24 cellular contexts compared by ENCODE assay signal in the genomic region with DNA sequence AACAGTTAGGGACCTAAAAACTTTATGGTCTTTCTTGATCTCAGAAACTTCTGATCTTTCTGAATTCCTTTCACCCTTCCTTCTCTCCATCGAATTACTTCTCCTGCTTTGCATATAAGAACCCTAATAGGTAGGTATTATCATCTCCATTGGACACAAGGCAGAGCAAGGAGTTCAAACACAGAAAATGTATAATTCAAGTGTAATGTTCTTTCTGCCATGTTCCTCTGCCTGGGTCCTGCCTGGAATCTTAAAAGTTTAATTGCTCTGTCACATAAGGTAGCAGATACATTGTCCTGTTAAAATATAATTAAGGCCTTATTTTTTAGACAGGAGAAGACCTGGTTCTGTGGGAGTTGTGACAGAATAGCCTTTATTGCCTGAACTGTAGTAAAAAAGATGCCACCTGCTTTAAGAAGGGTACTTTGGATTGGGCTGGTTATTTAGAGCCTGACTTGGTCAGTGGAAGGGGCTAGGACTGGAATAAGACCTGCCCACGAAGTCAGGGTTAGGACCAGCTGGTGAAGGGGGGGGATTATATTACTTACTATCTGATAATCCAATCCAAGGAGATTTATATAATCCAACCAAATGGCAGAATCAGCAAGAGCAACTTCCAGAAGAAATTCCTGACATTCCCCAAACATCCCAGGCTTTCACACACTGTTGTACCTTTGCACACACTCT. TPM values are rescaled to one million over a fixed set of nuclear protein-coding genes. Genes with fewer than 3 reads are reported as not detected.
DNase-seq lines count a peak whose midpoint lies in the region; ATAC-seq, FAIRE-seq and TF ChIP-seq lines count a peak whose summit lies in the region.
"Had no signal": no experiment of that assay in that cellular context is flagged by ENCODE, and none has a peak within 500 bp of the region (broad histone marks: within the 10 kb centered on the region; RNA-seq: fewer than 3 reads in every experiment).

No MANE protein-coding gene starts in this region.

- no peaks in the 10 kb centered on the region for H3K36me3 Mint-ChIP-seq in endothelial cell (ENCODE audit: low read depth, unreplicated experiment)
- H3K36me3 Mint-ChIP-seq: natural killer cell had no signal

- no peak overlapping the region for H2AFZ ChIP-seq in HepG2 (ENCODE audit: low read length)
- H2AFZ ChIP-seq: PC-9 had no signal

- TF ChIP-seq EP300 in HepG2 (IDR thresholded peaks at IDR 0.05; ENCODE audit: low read depth in 2 of 2, low read length in 2 of 2) (no peak), HepG2 (CRISPR knock-in tag; IDR thresholded peaks at IDR 0.05; ENCODE audit: borderline replicate concordance) (no peak)

- no peak for FAIRE-seq in HepG2 (lab: Jason Lieb, UNC)
- FAIRE-seq: endothelial cell of umbilical vein had no signal

- H3K4me1 ChIP-seq in HepG2 (ENCODE audit: insufficient read depth, low read length) (peaks cover 42% of the 10 kb centered on the region), right lobe of liver (no peaks in the 10 kb centered on the region)
- H3K4me1 ChIP-seq: prostate gland had no signal

- H3K27ac Mint-ChIP-seq in endothelial cell (ENCODE audit: unreplicated experiment) = peak overlapping the region; percentile 59
- H3K27ac Mint-ChIP-seq: activated naive CD8-positive, alpha-beta T cell treated with anti-CD3 and anti-CD28 coated beads, Interleukin-2, amount 10 ng/mL, durations not matched to agents 7 days and 5 days; activated T-helper 1 cell treated with anti-CD3 and anti-CD28 coated beads, Interleukin-12 subunit alpha, Interleukin-12 subunit beta, Interleukin-2, Interleukin-4 antibody, amounts not matched to agents 30 ng/mL and 10 ng/mL and 1 ng/mL, durations not matched to agents 14 hours and 24 hours and 36 hours had no signal

- TF ChIP-seq POLR2A in HepG2 (IDR thresholded peaks at IDR 0.05; ENCODE audit: insufficient read depth in 1 of 2, low read depth in 2 of 2, low read length in 2 of 2) = no peak
- no peak for TF ChIP-seq POLR2A in right lobe of liver (IDR thresholded peaks at IDR 0.05)

- H4K20me1 ChIP-seq in HepG2 (ENCODE audit: insufficient read depth, low read length) = peaks cover 23% of the 10 kb centered on the region

- 67% methylated on average over 2 of the region's 2 CpGs for WGBS in HepG2 (ENCODE audit: low lambda C conversion rate)
- 70% methylated on average over 2 of the region's 2 CpGs for WGBS in right lobe of liver (ENCODE audit: insufficient coverage, low coverage, low lambda C conversion rate, missing lambda C conversion rate)

- H3K36me3 ChIP-seq in HepG2 (replicated peaks in 1 of 2; ENCODE audit: control insufficient read depth in 1 of 2, insufficient read depth in 2 of 2, low read length in 2 of 2) (0 out of 5 replicates have a peak, but pooled peaks cover 0 to 5% of the 10 kb centered on the region in 2 experiments), right lobe of liver (no peaks in the 10 kb centered on the region)
- H3K36me3 ChIP-seq: breast epithelium, prostate gland had no signal

- no peak overlapping the region for H3K9ac ChIP-seq in HepG2 (ENCODE audit: insufficient read depth, low read depth, low read length)
- H3K9ac ChIP-seq: KMS-11 had no signal

- ATAC-seq in HepG2 (peak; percentile 90), right lobe of liver (no peak), HG02970 (IDR thresholded peaks at IDR 0.05; ENCODE audit: low FRiP score, unreplicated experiment) (no peak), GM18873 (IDR thresholded peaks at IDR 0.05; ENCODE audit: low FRiP score, unreplicated experiment) (no peak), Right ventricle myocardium superior (ENCODE audit: poor library complexity) (no peak)
- ATAC-seq: foreskin keratinocyte, natural killer cell had no signal

- no peaks in the 10 kb centered on the region for H3K27me3 Mint-ChIP-seq in endothelial cell (ENCODE audit: unreplicated experiment)
- H3K27me3 Mint-ChIP-seq: activated naive CD8-positive, alpha-beta T cell treated with anti-CD3 and anti-CD28 coated beads, Interleukin-2, amount 10 ng/mL, durations not matched to agents 7 days and 5 days had no signal

- peak overlapping the region; percentile 0 for H3K27ac ChIP-seq in HepG2 (ENCODE audit: extremely low read length, insufficient read depth, low read length)
- H3K27ac ChIP-seq in right lobe of liver = no peak overlapping the region
- H3K27ac ChIP-seq: breast epithelium, foreskin keratinocyte, KMS-11, prostate gland had no signal

- in situ Hi-C loops in HepG2 (cut with HindIII; ENCODE audit: extremely low pct_ligation_motif_present, low pct_unique_long_range_greater_than_20kb) = no loop called here

- no peaks in the 10 kb centered on the region for H3K9me3 Mint-ChIP-seq in endothelial cell (ENCODE audit: unreplicated experiment)
- H3K9me3 Mint-ChIP-seq: activated T-helper 1 cell treated with anti-CD3 and anti-CD28 coated beads, Interleukin-12 subunit alpha, Interleukin-12 subunit beta, Interleukin-2, Interleukin-4 antibody, amounts not matched to agents 30 ng/mL and 10 ng/mL and 1 ng/mL, durations not matched to agents 14 hours and 24 hours and 36 hours; natural killer cell had no signal

- H3K4me3 ChIP-seq in HepG2 (replicated peaks in 1 of 3; ENCODE audit: insufficient read depth in 1 of 3, low read depth in 2 of 3, low read length in 3 of 3) = no peak overlapping the region
- no peak overlapping the region for H3K4me3 ChIP-seq in right lobe of liver
- no peak overlapping the region for H3K4me3 ChIP-seq in retinal pigment epithelial cell (ENCODE audit: low read length)
- H3K4me3 ChIP-seq: breast epithelium, PC-9, prostate gland had no signal

- 0 out of 2 replicates have a peak overlapping the region, but pooled peaks have one; percentile 2 for H3K4me2 ChIP-seq in HepG2 (ENCODE audit: low read depth, low read length)
- H3K4me2 ChIP-seq: KMS-11, PC-9 had no signal

- no peaks in the 10 kb centered on the region for H3K27me3 ChIP-seq in HepG2 (ENCODE audit: control insufficient read depth in 1 of 2, insufficient read depth in 2 of 2, low read length in 2 of 2)
- H3K27me3 ChIP-seq in right lobe of liver = no peaks in the 10 kb centered on the region
- H3K27me3 ChIP-seq: breast epithelium, foreskin keratinocyte had no signal

- peaks cover 99% of the 10 kb centered on the region for H3K79me2 ChIP-seq in HepG2 (ENCODE audit: insufficient read depth, low read length)

- no peak for TF ChIP-seq CTCF in HepG2 (CRISPR knock-in tag; IDR thresholded peaks at IDR 0.05)
- TF ChIP-seq CTCF in right lobe of liver (IDR thresholded peaks at IDR 0.05) = no peak
- no peak for TF ChIP-seq CTCF in endothelial cell (IDR thresholded peaks at IDR 0.05; ENCODE audit: unreplicated experiment)
- no peak for TF ChIP-seq CTCF in retinal pigment epithelial cell (conservative IDR thresholded peaks at IDR 0.05; ENCODE audit: low read depth, low read length)

- intact Hi-C loops in HepG2 (cut with micrococcal nuclease; ENCODE audit: unreplicated experiment) (loop anchor here (5.0 kb wide), 1 partner anchor 1508 kb away; the partner anchor contains the start of gene ARHGAP5), right lobe of liver (cut with DNase I) (no loop called here), Right ventricle myocardium superior (cut with DNase I) (no loop called here)

- peaks cover 36% of the 10 kb centered on the region for H3K4me1 Mint-ChIP-seq in endothelial cell (ENCODE audit: unreplicated experiment)

- no TSS peak for BruUV-seq in HepG2 (replicated peaks; lab: Mats Ljungman, UMichigan)

- POLR2A ChIA-PET in HepG2 (lab: Yijun Ruan, JAX) = no interaction called here

- H3K9me3 ChIP-seq in HepG2 (ENCODE audit: low read length) = no peaks in the 10 kb centered on the region
- H3K9me3 ChIP-seq in right lobe of liver = no peaks in the 10 kb centered on the region
- H3K9me3 ChIP-seq: breast epithelium, prostate gland had no signal

- no peak overlapping the region for H3K4me3 Mint-ChIP-seq in endothelial cell (ENCODE audit: unreplicated experiment)
- H3K4me3 Mint-ChIP-seq: activated naive CD8-positive, alpha-beta T cell treated with anti-CD3 and anti-CD28 coated beads, Interleukin-2, amount 10 ng/mL, durations not matched to agents 7 days and 5 days; activated T-helper 1 cell treated with anti-CD3 and anti-CD28 coated beads, Interleukin-12 subunit alpha, Interleukin-12 subunit beta, Interleukin-2, Interleukin-4 antibody, amounts not matched to agents 30 ng/mL and 10 ng/mL and 1 ng/mL, durations not matched to agents 14 hours and 24 hours and 36 hours; natural killer cell had no signal

- DNase-seq in HepG2 (ENCODE audit: low spot score) (peak; percentile 60), right lobe of liver (no peak), OCI-M1 (lab: John Stamatoyannopoulos, UW) (peak; percentile 29), endothelial cell (ENCODE audit: low spot score) (no peak), retinal pigment epithelial cell (ENCODE audit: low read depth) (peak; percentile 39), Right ventricle myocardium superior (no peak)
- DNase-seq: activated CD4-positive, alpha-beta T cell treated with anti-CD3 and anti-CD28 coated beads for 1 hour; activated naive CD8-positive, alpha-beta T cell treated with anti-CD3 and anti-CD28 coated beads, Interleukin-2, amount 10 ng/mL, durations not matched to agents 7 days and 5 days; C1 segment of cervical spinal cord; cortex of kidney; foreskin keratinocyte; mesenchymal stem cell; natural killer cell; NCI-H1092; NCI-H2107; NCI-H526 treated with DMSO at 0.1 percent for 48 hours; PC-9 had no signal

- CTCF ChIA-PET in HepG2 (lab: Yijun Ruan, JAX; ENCODE audit: low intra/inter-chr PET ratio, low total read pairs) = no interaction called here

- TF ChIP-seq RAD21 in HepG2 (CRISPR knock-in tag; IDR thresholded peaks at IDR 0.05) = no peak

RNA-seq across cellular contexts. Expression of gene G2E3, which starts 10.4 kb away (rescaled TPM):
- 63.0 and 90.7 TPM in 2 replicates for total RNA-seq in HepG2 (2016; rRNA removed; fragmentation: Illumina TruSeq; extraction: Trizol)
- total RNA-seq in HepG2 (2016; cell fraction: cytosol; rRNA removed; fragmentation: Illumina TruSeq; extraction: Trizol; ENCODE audit: low read depth) = 20.1 and 20.7 TPM in 2 replicates
- 61.4 and 87.9 TPM in 2 replicates for total RNA-seq in HepG2 (2016; cell fraction: insoluble cytoplasmic fraction; rRNA removed; fragmentation: Illumina TruSeq; extraction: Trizol)
- 27.9 and 35.1 TPM in 2 replicates for total RNA-seq in HepG2 (2016; cell fraction: membrane; rRNA removed; fragmentation: Illumina TruSeq; extraction: Trizol)
- 81.7 and 85.9 TPM in 2 replicates for total RNA-seq in HepG2 (2016; cell fraction: nucleus; rRNA removed; fragmentation: Illumina TruSeq; extraction: Trizol)
- 13.8 and 22.8 TPM in 2 replicates for polyA plus RNA-seq in HepG2 (2011; rRNA removed)
- 5.6 and 8.4 TPM in 2 replicates for polyA plus RNA-seq in HepG2 (2011; cell fraction: cytosol; rRNA removed)
- 11.7 and 14.1 TPM in 2 replicates for polyA plus RNA-seq in HepG2 (2011; cell fraction: nucleus; rRNA removed)
- polyA plus RNA-seq in HepG2 (2012) = 22.9 and 29.9 TPM in 2 replicates
- 2.5 and 2.9 TPM in 2 replicates for polyA plus RNA-seq in HepG2 (2016; cell fraction: cytosol; fragmentation: Illumina TruSeq; extraction: Trizol; ENCODE audit: low read depth)
- 40.8 and 45.8 TPM in 2 replicates for polyA plus RNA-seq in HepG2 (2016; cell fraction: insoluble cytoplasmic fraction; fragmentation: Illumina TruSeq; extraction: Trizol; ENCODE audit: low read depth)
- 5.2 and 7.8 TPM in 2 replicates for polyA plus RNA-seq in HepG2 (2016; cell fraction: membrane; fragmentation: Illumina TruSeq; extraction: Trizol; ENCODE audit: low read depth)
- polyA plus RNA-seq in HepG2 (2016; cell fraction: nucleus; fragmentation: Illumina TruSeq; extraction: Trizol; ENCODE audit: insufficient read depth, low read depth) = 71.9 and 74.2 TPM in 2 replicates
- 8.9 and 9.2 TPM in 2 replicates for polyA minus RNA-seq in HepG2 (2011; rRNA and poly(A)+ RNA removed; ENCODE audit: low replicate concordance)
- polyA minus RNA-seq in HepG2 (2011; cell fraction: cytosol; rRNA and poly(A)+ RNA removed) = 31.6 and 36.1 TPM in 2 replicates
- 92.2 and 121 TPM in 2 replicates for polyA minus RNA-seq in HepG2 (2011; cell fraction: nucleus; rRNA and poly(A)+ RNA removed)
- 1 to 10 TPM; 3.0 to 6.4 (median 4.7) TPM for total RNA-seq in right lobe of liver
- total RNA-seq in endothelial cell (ENCODE audit: unreplicated experiment) = 23.9 TPM
- total RNA-seq in Right ventricle myocardium superior = 5.2 TPM

RNA-seq across cellular contexts. Expression of gene SCFD1, which starts 52.8 kb away (rescaled TPM):
- total RNA-seq in HepG2 (2016; rRNA removed; fragmentation: Illumina TruSeq; extraction: Trizol) = 256 and 318 TPM in 2 replicates
- total RNA-seq in HepG2 (2016; cell fraction: cytosol; rRNA removed; fragmentation: Illumina TruSeq; extraction: Trizol; ENCODE audit: low read depth) = 183 and 191 TPM in 2 replicates
- 264 and 346 TPM in 2 replicates for total RNA-seq in HepG2 (2016; cell fraction: insoluble cytoplasmic fraction; rRNA removed; fragmentation: Illumina TruSeq; extraction: Trizol)
- total RNA-seq in HepG2 (2016; cell fraction: membrane; rRNA removed; fragmentation: Illumina TruSeq; extraction: Trizol) = 220 and 248 TPM in 2 replicates
- total RNA-seq in HepG2 (2016; cell fraction: nucleus; rRNA removed; fragmentation: Illumina TruSeq; extraction: Trizol) = 294 and 317 TPM in 2 replicates
- 178 and 235 TPM in 2 replicates for polyA plus RNA-seq in HepG2 (2011; rRNA removed)
- polyA plus RNA-seq in HepG2 (2011; cell fraction: cytosol; rRNA removed) = 51.8 and 79.2 TPM in 2 replicates
- 111 and 127 TPM in 2 replicates for polyA plus RNA-seq in HepG2 (2011; cell fraction: nucleus; rRNA removed)
- 114 and 153 TPM in 2 replicates for polyA plus RNA-seq in HepG2 (2012)
- polyA plus RNA-seq in HepG2 (2016; cell fraction: cytosol; fragmentation: Illumina TruSeq; extraction: Trizol; ENCODE audit: low read depth) = 135 and 148 TPM in 2 replicates
- polyA plus RNA-seq in HepG2 (2016; cell fraction: insoluble cytoplasmic fraction; fragmentation: Illumina TruSeq; extraction: Trizol; ENCODE audit: low read depth) = 293 and 325 TPM in 2 replicates
- 190 and 203 TPM in 2 replicates for polyA plus RNA-seq in HepG2 (2016; cell fraction: membrane; fragmentation: Illumina TruSeq; extraction: Trizol; ENCODE audit: low read depth)
- 291 and 292 TPM in 2 replicates for polyA plus RNA-seq in HepG2 (2016; cell fraction: nucleus; fragmentation: Illumina TruSeq; extraction: Trizol; ENCODE audit: insufficient read depth, low read depth)
- 24.4 and 68.1 TPM in 2 replicates for polyA minus RNA-seq in HepG2 (2011; rRNA and poly(A)+ RNA removed; ENCODE audit: low replicate concordance)
- 92.9 and 94.7 TPM in 2 replicates for polyA minus RNA-seq in HepG2 (2011; cell fraction: cytosol; rRNA and poly(A)+ RNA removed)
- 849 and 949 TPM in 2 replicates for polyA minus RNA-seq in HepG2 (2011; cell fraction: nucleus; rRNA and poly(A)+ RNA removed)
- total RNA-seq in right lobe of liver = 10 to 100 TPM; 26.5 to 44.6 (median 34.8) TPM
- total RNA-seq in endothelial cell (ENCODE audit: unreplicated experiment) = 38.7 TPM
- 35.5 TPM for total RNA-seq in Right ventricle myocardium superior

Comparison
In these comparisons a context has a peak if more than half of its experiments do, and no peak if none do; other contexts are left out.
1. DNase-seq: peak in HepG2 (single experiment), OCI-M1 (single experiment) and retinal pigment epithelial cell (single experiment); none in right lobe of liver (0 of 3), endothelial cell (single experiment) and Right ventricle myocardium superior (single experiment).